8 cellular contexts compared by ENCODE assay signal in genomic region chr2:189762229-189762550, GRCh38. TPM values are rescaled to one million over a fixed set of nuclear protein-coding genes. Genes with fewer than 3 reads are reported as not detected.
DNase-seq lines count a peak whose midpoint lies in the region; ATAC-seq and TF ChIP-seq lines count a peak whose summit lies in the region.

No MANE protein-coding gene starts in this region.

- intact Hi-C loops in CD14-positive monocyte (cut with micrococcal nuclease) = no loop called here

- H3K79me2 ChIP-seq in OCI-LY3 (ENCODE audit: low read length) = peaks cover 16% of the 10 kb centered on the region

- H3K4me1 ChIP-seq in OCI-LY3 (ENCODE audit: low read length) (peaks cover 14% of the 10 kb centered on the region), endodermal cell (ENCODE audit: control insufficient read depth, insufficient read depth, low read length) (no peaks in the 10 kb centered on the region), neuron (ENCODE audit: insufficient read depth, low read length) (peaks cover 15% of the 10 kb centered on the region)

- H3K27me3 Mint-ChIP-seq in CD14-positive monocyte (ENCODE audit: low read depth in 3 of 3) (peaks cover 0 to 2% (median 0%) of the 10 kb centered on the region in 3 donors), endodermal cell (ENCODE audit: insufficient read depth) (no peaks in the 10 kb centered on the region)

- 2 to 5% methylated on average over 7 of the region's 7 CpGs for WGBS in endodermal cell (ENCODE audit: insufficient coverage in 1 of 2, insufficient read length in 1 of 2), 2 experiments

- H3K4me3 ChIP-seq in OCI-LY3 (ENCODE audit: low read length) (peak overlapping the region; percentile 100), endodermal cell (ENCODE audit: low read length) (peak overlapping the region; percentile 98), neuron (ENCODE audit: low read length) (peak overlapping the region; percentile 92)

- H3K36me3 Mint-ChIP-seq in CD14-positive monocyte (peaks cover 10 to 15% of the 10 kb centered on the region in 2 donors), endodermal cell (ENCODE audit: low read depth) (peaks cover 20% of the 10 kb centered on the region)

- H3K27ac Mint-ChIP-seq in CD14-positive monocyte = peak overlapping the region; percentile 84 to 95 (median 92)
- H3K27ac Mint-ChIP-seq in endodermal cell = peak overlapping the region; percentile 97

- H3K9ac ChIP-seq in OCI-LY3 (ENCODE audit: low read length) = peak overlapping the region; percentile 100
- peak overlapping the region; percentile 74 for H3K9ac ChIP-seq in endodermal cell (ENCODE audit: extremely low read depth, low read length, poor library complexity, severe bottlenecking)

- H3K27me3 ChIP-seq in OCI-LY3 (ENCODE audit: low read depth, low read length) = no peaks in the 10 kb centered on the region
- no peaks in the 10 kb centered on the region for H3K27me3 ChIP-seq in endodermal cell (ENCODE audit: control insufficient read depth, insufficient read depth, low read length, poor library complexity, severe bottlenecking)
- no peaks in the 10 kb centered on the region for H3K27me3 ChIP-seq in neuron (ENCODE audit: insufficient read depth, low read length)

- H3K36me3 ChIP-seq in OCI-LY3 (replicated peaks; ENCODE audit: low read depth, low read length) = peaks cover 10% of the 10 kb centered on the region
- peaks cover 11% of the 10 kb centered on the region for H3K36me3 ChIP-seq in endodermal cell (ENCODE audit: control insufficient read depth, insufficient read depth, low read length)
- H3K36me3 ChIP-seq in neuron (ENCODE audit: insufficient read depth, low read length) = peaks cover 11% of the 10 kb centered on the region

- ATAC-seq in HG02981 (IDR thresholded peaks at IDR 0.05; ENCODE audit: unreplicated experiment) = no peak

- H3K9me3 ChIP-seq in OCI-LY3 (ENCODE audit: insufficient read depth, low read length) = no peaks in the 10 kb centered on the region
- H3K9me3 ChIP-seq in endodermal cell (ENCODE audit: control insufficient read depth, low read length) = no peaks in the 10 kb centered on the region
- H3K9me3 ChIP-seq in neuron (ENCODE audit: low read length) = no peaks in the 10 kb centered on the region

- peak overlapping the region; percentile 97 for H3K27ac ChIP-seq in OCI-LY3 (ENCODE audit: low read length)
- H3K27ac ChIP-seq in endodermal cell (ENCODE audit: low read depth, low read length) = peak overlapping the region; percentile 71

- H2AFZ ChIP-seq in OCI-LY3 (ENCODE audit: low read depth, low read length) (peak overlapping the region; percentile 100), neuron (ENCODE audit: low read depth, low read length) (peak overlapping the region; percentile 94)

- no peaks in the 10 kb centered on the region for H4K20me1 ChIP-seq in OCI-LY3 (ENCODE audit: insufficient read depth, low read length)

- peak overlapping the region; percentile 90 to 97 for H3K4me3 Mint-ChIP-seq in CD14-positive monocyte
- peak overlapping the region; percentile 86 for H3K4me3 Mint-ChIP-seq in endodermal cell

- TF ChIP-seq CTCF in CD14-positive monocyte (IDR thresholded peaks at IDR 0.05) = no peak
- no peak for TF ChIP-seq CTCF in OCI-LY3 (IDR thresholded peaks at IDR 0.05; ENCODE audit: low read depth, low read length)
- no peak for TF ChIP-seq CTCF in endodermal cell (conservative IDR thresholded peaks at IDR 0.05)

- DNase-seq in CD14-positive monocyte (ENCODE audit: low spot score) (no peak), endodermal cell (no peak), superior temporal gyrus (ENCODE audit: extremely low spot score) (no peak), C1 segment of cervical spinal cord (lab: John Stamatoyannopoulos, UW) (no peak)
- no peak for DNase-seq in effector CD8-positive, alpha-beta T cell (lab: John Stamatoyannopoulos, UW)

- peaks cover 7% of the 10 kb centered on the region for H3K4me1 Mint-ChIP-seq in CD14-positive monocyte
- H3K4me1 Mint-ChIP-seq in endodermal cell = peaks cover 3% of the 10 kb centered on the region

- H3K9me3 Mint-ChIP-seq in CD14-positive monocyte (no peaks in the 10 kb centered on the region), endodermal cell (no peaks in the 10 kb centered on the region)

- H3K4me2 ChIP-seq in OCI-LY3 (ENCODE audit: low read length) = peak overlapping the region; percentile 75

RNA-seq across cellular contexts. Expression of gene OSGEPL1, which starts 0.4 kb away (rescaled TPM):
- polyA plus RNA-seq in CD14-positive monocyte = 1 to 10 TPM; 2.1 to 2.6 TPM
- total RNA-seq in endodermal cell = 10 to 100 TPM in 1 of 2 donors, 1 to 10 TPM in 1; 9.7 to 16.1 TPM
- polyA plus RNA-seq in endodermal cell (2013, experiment 1 of 2) = 25.7 TPM
- polyA plus RNA-seq in endodermal cell (2013, experiment 2 of 2) = 21.2 TPM

RNA-seq across cellular contexts. Expression of gene ORMDL1, which starts 21.9 kb away (rescaled TPM):
- polyA plus RNA-seq in CD14-positive monocyte = 10 to 100 TPM; 76.4 to 93.2 TPM
- total RNA-seq in endodermal cell = 10 to 100 TPM; 51.2 to 53.0 TPM
- 77.3 TPM for polyA plus RNA-seq in endodermal cell (2013, experiment 1 of 2)
- 71.0 TPM for polyA plus RNA-seq in endodermal cell (2013, experiment 2 of 2)

RNA-seq across cellular contexts. Expression of gene PMS1, which starts 22.1 kb away (rescaled TPM):
- polyA plus RNA-seq in CD14-positive monocyte = 1 to 10 TPM; 3.7 to 7.8 TPM
- 10 to 100 TPM; 51.9 to 61.5 TPM for total RNA-seq in endodermal cell
- 36.8 TPM for polyA plus RNA-seq in endodermal cell (2013, experiment 1 of 2)
- 38.1 TPM for polyA plus RNA-seq in endodermal cell (2013, experiment 2 of 2)
